ENCODE assay signal across 15 cellular contexts in the genomic region with DNA sequence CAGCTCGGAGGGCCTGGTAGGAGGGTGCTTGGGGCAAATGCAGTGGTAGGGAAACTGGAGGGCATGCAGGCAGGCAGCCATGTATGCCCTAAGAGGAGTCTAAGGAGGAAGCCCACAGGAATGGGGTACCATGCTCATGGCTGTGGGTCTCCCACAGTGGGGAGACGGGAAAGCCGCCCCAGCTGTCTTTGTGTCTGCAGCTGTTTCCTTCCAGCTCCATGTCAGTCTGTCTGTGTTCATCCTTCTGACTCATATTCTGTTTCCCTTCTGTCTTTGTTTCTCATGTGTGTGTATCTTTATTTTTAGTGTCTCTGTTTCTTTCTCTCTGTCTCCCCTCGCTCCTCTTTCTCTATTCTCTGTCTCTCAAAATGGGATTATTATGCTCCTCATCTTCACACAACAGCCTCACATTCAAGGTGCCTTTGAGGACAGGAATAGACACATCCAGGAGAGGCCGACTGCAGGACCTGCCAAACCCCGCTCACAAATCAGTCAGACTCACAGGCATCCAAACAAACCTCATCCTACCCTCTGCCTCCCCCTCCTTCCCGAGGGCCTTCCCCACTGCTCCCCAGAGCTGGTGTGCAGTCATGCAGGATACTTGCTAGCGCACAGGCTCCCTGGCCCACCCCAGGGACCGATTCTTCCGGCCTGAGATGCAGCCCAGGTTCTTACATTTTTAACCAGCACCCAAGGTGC.
"Had no signal": no experiment of that assay in that cellular context is flagged by ENCODE, and none has a peak within 500 bp of the region (broad histone marks: within the 10 kb centered on the region; RNA-seq: fewer than 3 reads in every experiment).

No MANE protein-coding gene starts in this region.

- H3K4me3 Mint-ChIP-seq: brain had no signal

- DNase-seq: activated CD4-positive, alpha-beta T cell treated with anti-CD3 and anti-CD28 coated beads for 4 hours; activated CD8-positive, alpha-beta memory T cell treated with anti-CD3 and anti-CD28 coated beads for 24 hours; activated naive CD4-positive, alpha-beta T cell treated with Interleukin-2 at 50 U/mL for 16 hours; cerebellar nuclear complex; nucleus accumbens; right lobe of liver; stimulated activated CD4-positive, alpha-beta T cell treated with anti-CD3 and anti-CD28 coated beads, Interleukin-2, amount 100 ng/mL, for 48 hours; stimulated activated CD8-positive, alpha-beta memory T cell treated with anti-CD3 and anti-CD28 coated beads, Interleukin-4, amount 100 ng/mL, for 48 hours; thyroid gland; uterus had no signal

- H3K9me3 Mint-ChIP-seq: brain had no signal

- H3K27me3 Mint-ChIP-seq: brain, progenitor cell of endocrine pancreas had no signal

- H3K27ac ChIP-seq: esophagus muscularis mucosa, right lobe of liver, thyroid gland, uterus had no signal

- ATAC-seq: left lobe of liver, right lobe of liver, SK-N-SH treated with all-trans-retinoic acid at 6 μM for 48 hours had no signal

- H3K27ac Mint-ChIP-seq: progenitor cell of endocrine pancreas had no signal
